Comparison of ENCODE assay signal across 1 cellular context in the genomic region with DNA sequence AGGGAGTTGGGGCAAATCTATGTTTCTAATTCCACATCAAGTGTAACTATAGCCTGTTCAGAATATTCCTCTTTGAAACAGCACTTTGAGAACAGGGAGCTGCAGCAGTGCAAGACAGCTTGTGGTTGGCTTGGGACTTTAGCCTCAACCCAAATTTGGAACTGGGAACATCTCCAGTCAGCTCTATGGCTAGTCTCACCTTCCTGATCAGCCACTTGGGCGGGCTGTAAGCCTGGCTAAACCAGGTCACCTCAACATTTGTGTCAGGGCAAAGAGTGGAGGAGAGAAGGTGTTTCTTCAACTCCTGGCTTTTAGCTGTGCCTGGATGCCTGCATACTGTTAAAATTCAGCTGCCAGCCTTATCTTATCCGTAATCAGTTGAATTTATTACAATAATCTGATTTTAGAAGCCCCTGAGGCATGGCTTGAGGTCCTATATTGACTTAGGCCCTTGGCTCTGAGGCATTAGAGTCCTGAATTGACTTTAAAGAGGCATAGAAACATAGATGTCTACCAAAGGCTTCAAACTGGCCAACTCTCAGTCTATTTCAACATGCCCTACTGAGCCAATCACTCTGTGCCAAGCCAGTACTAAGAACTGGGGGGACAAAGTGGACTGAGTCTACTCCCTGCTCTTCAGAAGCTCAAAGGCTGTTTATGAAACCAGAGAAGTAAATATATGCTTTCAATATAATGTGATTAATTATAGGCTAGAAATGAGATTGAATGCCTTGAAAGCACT.
TF ChIP-seq lines count a peak whose summit lies in the region.

No MANE protein-coding gene starts in this region.

TF ChIP-seq in SK-N-SH, 30 proteins besides CTCF, POLR2A, EP300 and RAD21 (continued from another document):
- TF ChIP-seq, protein P1, sequence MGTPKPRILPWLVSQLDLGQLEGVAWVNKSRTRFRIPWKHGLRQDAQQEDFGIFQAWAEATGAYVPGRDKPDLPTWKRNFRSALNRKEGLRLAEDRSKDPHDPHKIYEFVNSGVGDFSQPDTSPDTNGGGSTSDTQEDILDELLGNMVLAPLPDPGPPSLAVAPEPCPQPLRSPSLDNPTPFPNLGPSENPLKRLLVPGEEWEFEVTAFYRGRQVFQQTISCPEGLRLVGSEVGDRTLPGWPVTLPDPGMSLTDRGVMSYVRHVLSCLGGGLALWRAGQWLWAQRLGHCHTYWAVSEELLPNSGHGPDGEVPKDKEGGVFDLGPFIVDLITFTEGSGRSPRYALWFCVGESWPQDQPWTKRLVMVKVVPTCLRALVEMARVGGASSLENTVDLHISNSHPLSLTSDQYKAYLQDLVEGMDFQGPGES (IDR thresholded peaks at IDR 0.05; ENCODE audit: low read depth, low read length), result no peak
- no peak for TF ChIP-seq SIN3A (IDR thresholded peaks at IDR 0.05; ENCODE audit: borderline replicate concordance, low read depth, low read length)
- TF ChIP-seq, protein P2, sequence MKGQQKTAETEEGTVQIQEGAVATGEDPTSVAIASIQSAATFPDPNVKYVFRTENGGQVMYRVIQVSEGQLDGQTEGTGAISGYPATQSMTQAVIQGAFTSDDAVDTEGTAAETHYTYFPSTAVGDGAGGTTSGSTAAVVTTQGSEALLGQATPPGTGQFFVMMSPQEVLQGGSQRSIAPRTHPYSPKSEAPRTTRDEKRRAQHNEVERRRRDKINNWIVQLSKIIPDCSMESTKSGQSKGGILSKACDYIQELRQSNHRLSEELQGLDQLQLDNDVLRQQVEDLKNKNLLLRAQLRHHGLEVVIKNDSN (IDR thresholded peaks at IDR 0.05; ENCODE audit: borderline replicate concordance, low read depth), result no peak
- TF ChIP-seq, protein P3, sequence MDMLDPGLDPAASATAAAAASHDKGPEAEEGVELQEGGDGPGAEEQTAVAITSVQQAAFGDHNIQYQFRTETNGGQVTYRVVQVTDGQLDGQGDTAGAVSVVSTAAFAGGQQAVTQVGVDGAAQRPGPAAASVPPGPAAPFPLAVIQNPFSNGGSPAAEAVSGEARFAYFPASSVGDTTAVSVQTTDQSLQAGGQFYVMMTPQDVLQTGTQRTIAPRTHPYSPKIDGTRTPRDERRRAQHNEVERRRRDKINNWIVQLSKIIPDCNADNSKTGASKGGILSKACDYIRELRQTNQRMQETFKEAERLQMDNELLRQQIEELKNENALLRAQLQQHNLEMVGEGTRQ (IDR thresholded peaks at IDR 0.05; ENCODE audit: borderline replicate concordance, low read depth, low read length), result no peak
- no peak for TF ChIP-seq CHD2 (IDR thresholded peaks at IDR 0.05; ENCODE audit: low read length, partially characterized antibody)
- no peak for TF ChIP-seq GABPA (IDR thresholded peaks at IDR 0.05; ENCODE audit: low read depth)
- TF ChIP-seq SMC3 (IDR thresholded peaks at IDR 0.05; ENCODE audit: low read depth, low read length), result no peak
